Comparison of ENCODE assay signal across 9 cellular contexts in genomic region chr1:41483960-41484844, GRCh38. TPM values are rescaled to one million over a fixed set of nuclear protein-coding genes. Genes with fewer than 3 reads are reported as not detected.
DNase-seq lines count a peak whose midpoint lies in the region; ATAC-seq and TF ChIP-seq lines count a peak whose summit lies in the region.
"Had no signal": no experiment of that assay in that cellular context is flagged by ENCODE, and none has a peak within 500 bp of the region (broad histone marks: within the 10 kb centered on the region; RNA-seq: fewer than 3 reads in every experiment).

TSS of gene EDN2 (minus strand) at chr1:41484683. CDS start at chr1:41484601, 82 bp downstream.

- no peaks in the 10 kb centered on the region for H3K36me3 ChIP-seq in esophagus muscularis mucosa

- intact Hi-C loops in esophagus muscularis mucosa (cut with DNase I), result no loop called here

- no peak for TF ChIP-seq EP300 in esophagus muscularis mucosa (IDR thresholded peaks at IDR 0.05)

- H3K4me3 ChIP-seq in esophagus muscularis mucosa, result no peak within 1 kb of the TSS
- H3K4me3 ChIP-seq in retinal pigment epithelial cell (ENCODE audit: low read length), result peak within 1 kb of the TSS; percentile 24

- H3K4me1 ChIP-seq in esophagus muscularis mucosa, result peaks cover 52 to 89% (median 72%) of the 10 kb centered on the region in 4 donors

- DNase-seq in NCI-H2227 treated with DMSO at 0.1 percent for 48 hours (lab: John Stamatoyannopoulos, UW) (peak; percentile 35), esophagus muscularis mucosa (ENCODE audit: extremely low spot score) (no peak), retinal pigment epithelial cell (ENCODE audit: low read depth) (no peak), EL (no peak)
- DNase-seq in stimulated activated CD4-positive, alpha-beta T cell treated with anti-CD3 and anti-CD28 coated beads, Interleukin-4, amount 100 ng/mL, for 1 hour, result no peak

- no peaks in the 10 kb centered on the region for H3K27me3 ChIP-seq in esophagus muscularis mucosa

- peak; percentile 38 for ATAC-seq in GM18868 (IDR thresholded peaks at IDR 0.05; ENCODE audit: unreplicated experiment)
- no peak for ATAC-seq in GM18861 (IDR thresholded peaks at IDR 0.05; ENCODE audit: unreplicated experiment)
- ATAC-seq in HG02610 (IDR thresholded peaks at IDR 0.05; ENCODE audit: unreplicated experiment), result no peak

- no peak for TF ChIP-seq POLR2A in esophagus muscularis mucosa (IDR thresholded peaks at IDR 0.05; ENCODE audit: low read depth)

- WGBS in esophagus muscularis mucosa, result 20% methylated on average over 10 of the region's 29 CpGs

- TF ChIP-seq CTCF in esophagus muscularis mucosa (IDR thresholded peaks at IDR 0.05) (peak in 2 of 3 experiments; percentile 17 to 39), retinal pigment epithelial cell (conservative IDR thresholded peaks at IDR 0.05; ENCODE audit: low read depth, low read length) (peak; percentile 60)

- peak within 1 kb of the TSS in 2 of 4 donors; percentile 77 to 78 for H3K27ac ChIP-seq in esophagus muscularis mucosa (replicated peaks in 1 of 4)
- H3K27ac ChIP-seq: epithelial cell of prostate had no signal

- no peaks in the 10 kb centered on the region for H3K9me3 ChIP-seq in esophagus muscularis mucosa

RNA-seq across cellular contexts. Expression of gene EDN2, which starts in this region (rescaled TPM):
- 1 to 10 TPM in 1 of 4 donors, under 1 TPM in 1, not detected in 2; 0.40 to 1.2 TPM for total RNA-seq in esophagus muscularis mucosa
